ENCODE assay signal across 22 cellular contexts in genomic region chr7:115319536-115319935, GRCh38.
"Had no signal": no experiment of that assay in that cellular context is flagged by ENCODE, and none has a peak within 500 bp of the region (broad histone marks: within the 10 kb centered on the region; RNA-seq: fewer than 3 reads in every experiment).

No MANE protein-coding gene starts in this region.

- H3K27me3 Mint-ChIP-seq: type B pancreatic cell had no signal

- H3K27ac Mint-ChIP-seq: immature natural killer cell; naive thymus-derived CD4-positive, alpha-beta T cell; natural killer cell treated with Interleukin-12 subunit alpha and Interleukin-12 subunit beta and Interleukin-15 and Interleukin-18, amount 100 ng/mL, for 72 hours; stimulated activated naive B cell treated with anti-CD40 and anti-IgM and Interleukin-4, amounts not matched to agents 10 μg/mL and 1 μg/mL and 100 μg/mL, for 72 hours; stimulated activated naive CD8-positive, alpha-beta T cell treated with anti-CD3 and anti-CD28 coated beads, Interleukin-15, Interleukin-2, amounts not matched to agents 100 ng/mL and 50 ng/mL, for 24 hours; type B pancreatic cell had no signal

- H3K9me3 Mint-ChIP-seq: immature natural killer cell; natural killer cell treated with Interleukin-12 subunit alpha and Interleukin-12 subunit beta and Interleukin-15 and Interleukin-18, amount 100 ng/mL, for 72 hours; stimulated activated naive B cell treated with anti-CD40 and anti-IgM and Interleukin-4, amounts not matched to agents 10 μg/mL and 1 μg/mL and 100 μg/mL, for 72 hours; stimulated activated naive CD8-positive, alpha-beta T cell treated with anti-CD3 and anti-CD28 coated beads, Interleukin-15, Interleukin-2, amounts not matched to agents 100 ng/mL and 50 ng/mL, for 24 hours; type B pancreatic cell had no signal

- DNase-seq: hypothalamus; immature natural killer cell; kidney; left colon; left ventricle myocardium inferior; mesendoderm; midbrain; mucosa of descending colon; naive thymus-derived CD4-positive, alpha-beta T cell; pancreas; posterior cingulate gyrus; retina; right cardiac atrium; stimulated activated CD4-positive, alpha-beta T cell treated with anti-CD3 and anti-CD28 coated beads, Interleukin-12 subunit alpha, Interleukin-12 subunit beta, amount 100 ng/mL, for 4 hours; stimulated activated CD4-positive, alpha-beta T cell treated with anti-CD3 and anti-CD28 coated beads, Interleukin-15, amount 100 ng/mL, for 24 hours; stimulated activated CD4-positive, alpha-beta T cell treated with anti-CD3 and anti-CD28 coated beads, Interleukin-2, amount 100 ng/mL, for 24 hours; stimulated activated CD4-positive, alpha-beta T cell treated with anti-CD3 and anti-CD28 coated beads, Interleukin-4, amount 100 ng/mL, for 1 hour; stimulated activated naive B cell treated with anti-CD40 and anti-IgM and Interleukin-4, amounts not matched to agents 10 μg/mL and 1 μg/mL and 100 μg/mL, for 72 hours; tibial artery had no signal

- H3K4me3 Mint-ChIP-seq: immature natural killer cell; naive thymus-derived CD4-positive, alpha-beta T cell; natural killer cell treated with Interleukin-12 subunit alpha and Interleukin-12 subunit beta and Interleukin-15 and Interleukin-18, amount 100 ng/mL, for 72 hours; stimulated activated naive B cell treated with anti-CD40 and anti-IgM and Interleukin-4, amounts not matched to agents 10 μg/mL and 1 μg/mL and 100 μg/mL, for 72 hours; stimulated activated naive CD8-positive, alpha-beta T cell treated with anti-CD3 and anti-CD28 coated beads, Interleukin-15, Interleukin-2, amounts not matched to agents 100 ng/mL and 50 ng/mL, for 24 hours; type B pancreatic cell had no signal

- H3K36me3 Mint-ChIP-seq: immature natural killer cell; naive thymus-derived CD4-positive, alpha-beta T cell; natural killer cell treated with Interleukin-12 subunit alpha and Interleukin-12 subunit beta and Interleukin-15 and Interleukin-18, amount 100 ng/mL, for 72 hours; stimulated activated naive B cell treated with anti-CD40 and anti-IgM and Interleukin-4, amounts not matched to agents 10 μg/mL and 1 μg/mL and 100 μg/mL, for 72 hours; type B pancreatic cell had no signal

- H3K4me1 Mint-ChIP-seq: immature natural killer cell; stimulated activated naive B cell treated with anti-CD40 and anti-IgM and Interleukin-4, amounts not matched to agents 10 μg/mL and 1 μg/mL and 100 μg/mL, for 72 hours had no signal
